Comparison of ENCODE assay signal across 14 cellular contexts in the genomic region with DNA sequence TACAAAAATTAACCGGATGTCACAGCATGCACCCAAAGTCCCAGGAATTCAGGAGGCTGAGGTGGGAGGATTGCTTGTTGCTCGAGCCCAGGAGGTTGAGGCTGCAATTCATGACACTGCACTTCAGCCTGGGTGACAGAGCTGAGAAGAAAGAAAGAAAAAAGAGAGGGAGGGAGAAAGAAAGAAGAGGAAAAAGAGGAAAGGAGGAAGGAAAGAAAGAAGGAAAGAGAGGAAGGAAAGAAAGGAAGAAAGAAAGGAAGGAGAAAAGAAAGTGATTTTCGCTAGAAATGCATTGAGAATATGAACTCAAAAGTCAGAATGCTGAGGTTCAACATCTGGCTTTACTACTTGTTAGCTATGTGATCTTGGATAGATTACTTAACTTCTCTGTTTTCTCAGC. TPM values are rescaled to one million over a fixed set of nuclear protein-coding genes. Genes with fewer than 3 reads are reported as not detected.
DNase-seq lines count a peak whose midpoint lies in the region; ATAC-seq and TF ChIP-seq lines count a peak whose summit lies in the region.
"Had no signal": no experiment of that assay in that cellular context is flagged by ENCODE, and none has a peak within 500 bp of the region (broad histone marks: within the 10 kb centered on the region; RNA-seq: fewer than 3 reads in every experiment).

No MANE protein-coding gene starts in this region.

- peaks cover 11% of the 10 kb centered on the region for H3F3A ChIP-seq in DOHH2 (ENCODE audit: control insufficient read depth, insufficient read depth)

- peaks cover 76% of the 10 kb centered on the region for H3K4me1 ChIP-seq in CD4-positive, CD25-positive, alpha-beta regulatory T cell (ENCODE audit: control insufficient read depth, insufficient read depth, low read length, poor library complexity, severe bottlenecking)
- H3K4me1 ChIP-seq in DOHH2 (ENCODE audit: control insufficient read depth, low read length): peaks cover 91% of the 10 kb centered on the region
- peaks cover 7 to 34% of the 10 kb centered on the region in 2 donors for H3K4me1 ChIP-seq in ascending aorta
- H3K4me1 ChIP-seq in prostate gland (replicated peaks): peaks cover 12% of the 10 kb centered on the region

- DNase-seq in CD4-positive, CD25-positive, alpha-beta regulatory T cell: no peak
- DNase-seq in ascending aorta (ENCODE audit: low spot score in 2 of 2): no peak
- DNase-seq in nephron progenitor cell: no peak
- DNase-seq in prostate gland (ENCODE audit: low spot score): no peak
- DNase-seq: activated CD4-positive, CD25-positive, alpha-beta regulatory T cell treated with anti-CD3 and anti-CD28 coated beads, Interleukin-2, amount 50 U/mL, for 72 hours; activated naive CD8-positive, alpha-beta T cell treated with anti-CD3 and anti-CD28 coated beads, Interleukin-2, amount 10 ng/mL, durations not matched to agents 7 days and 5 days; DMS79; heart left ventricle; NCI-H1092; T-helper 2 cell had no signal

- intact Hi-C loops in ascending aorta (cut with DNase I) (loop anchor here (10.0 kb wide), 3 partner anchors 194 to 1954 kb away; a partner anchor contains a TSS), prostate gland (cut with DNase I) (no loop called here)

- no peak for TF ChIP-seq POLR2A in prostate gland (IDR thresholded peaks at IDR 0.05)

- no peaks in the 10 kb centered on the region for H3K9me3 Mint-ChIP-seq in CD4-positive, CD25-positive, alpha-beta regulatory T cell
- peaks cover 16% of the 10 kb centered on the region for H3K9me3 Mint-ChIP-seq in nephron progenitor cell
- H3K9me3 Mint-ChIP-seq: activated naive CD8-positive, alpha-beta T cell treated with anti-CD3 and anti-CD28 coated beads, Interleukin-2, amount 10 ng/mL, durations not matched to agents 7 days and 5 days had no signal

- H3K4me2 ChIP-seq in DOHH2 (ENCODE audit: low read length): peak overlapping the region; percentile 56

- H3K27ac ChIP-seq in CD4-positive, CD25-positive, alpha-beta regulatory T cell (ENCODE audit: insufficient read depth, low read length, poor library complexity, severe bottlenecking): no peak overlapping the region
- H3K27ac ChIP-seq in DOHH2 (ENCODE audit: low read depth, low read length): no peak overlapping the region; the same call in 1 of the 2 replicates
- peak overlapping the region; percentile 42 to 78 for H3K27ac ChIP-seq in ascending aorta
- H3K27ac ChIP-seq in prostate gland: peak overlapping the region in 1 of 2 donors; percentile 14
- H3K27ac ChIP-seq: suprapubic skin had no signal

- H3K79me2 ChIP-seq in DOHH2 (ENCODE audit: control insufficient read depth, low read length): peaks cover 100% of the 10 kb centered on the region

- 90% methylated on average over 3 of the region's 3 CpGs for WGBS in prostate gland

- no peaks in the 10 kb centered on the region for H3K9me3 ChIP-seq in CD4-positive, CD25-positive, alpha-beta regulatory T cell (ENCODE audit: control insufficient read depth in 2 of 2, low read length in 2 of 2)
- H3K9me3 ChIP-seq in DOHH2 (ENCODE audit: control insufficient read depth, insufficient read depth, low read length) (no peaks in the 10 kb centered on the region), ascending aorta (no peaks in the 10 kb centered on the region), prostate gland (no peaks in the 10 kb centered on the region)
- H3K9me3 ChIP-seq: heart left ventricle, suprapubic skin had no signal

- TF ChIP-seq CTCF in DOHH2 (IDR thresholded peaks at IDR 0.05; ENCODE audit: low read depth, low read length, poor library complexity, severe bottlenecking): no peak
- TF ChIP-seq CTCF in ascending aorta (IDR thresholded peaks at IDR 0.05): no peak
- no peak for TF ChIP-seq CTCF in nephron progenitor cell (IDR thresholded peaks at IDR 0.05)
- TF ChIP-seq CTCF in prostate gland (IDR thresholded peaks at IDR 0.05): no peak

- H3K27ac Mint-ChIP-seq in CD4-positive, CD25-positive, alpha-beta regulatory T cell: peak overlapping the region in 2 of 3 donors; percentile 42 to 79
- peak overlapping the region; percentile 43 for H3K27ac Mint-ChIP-seq in nephron progenitor cell
- H3K27ac Mint-ChIP-seq: activated naive CD8-positive, alpha-beta T cell treated with anti-CD3 and anti-CD28 coated beads, Interleukin-2, amount 10 ng/mL, durations not matched to agents 7 days and 5 days had no signal

- H3K9me2 ChIP-seq in DOHH2 (replicated peaks; ENCODE audit: control insufficient read depth, low read length): no peaks in the 10 kb centered on the region

- H3K4me3 ChIP-seq in CD4-positive, CD25-positive, alpha-beta regulatory T cell (ENCODE audit: low read depth, low read length): no peak overlapping the region
- H3K4me3 ChIP-seq in DOHH2 (ENCODE audit: low read length) (peak overlapping the region; percentile 26), ascending aorta (no peak overlapping the region), prostate gland (no peak overlapping the region)
- H3K4me3 ChIP-seq: heart left ventricle, suprapubic skin had no signal

- H3K27me3 Mint-ChIP-seq in CD4-positive, CD25-positive, alpha-beta regulatory T cell: no peaks in the 10 kb centered on the region
- H3K27me3 Mint-ChIP-seq in nephron progenitor cell (ENCODE audit: low read depth, poor library complexity): peaks cover 3% of the 10 kb centered on the region
- H3K27me3 Mint-ChIP-seq: activated naive CD8-positive, alpha-beta T cell treated with anti-CD3 and anti-CD28 coated beads, Interleukin-2, amount 10 ng/mL, durations not matched to agents 7 days and 5 days had no signal

- H3K4me1 Mint-ChIP-seq in CD4-positive, CD25-positive, alpha-beta regulatory T cell: peaks cover 52 to 95% (median 84%) of the 10 kb centered on the region in 4 donors
- peaks cover 63% of the 10 kb centered on the region for H3K4me1 Mint-ChIP-seq in nephron progenitor cell

- peaks cover 59% of the 10 kb centered on the region for H4K20me1 ChIP-seq in DOHH2 (ENCODE audit: control insufficient read depth, insufficient read depth, low read depth, low read length)

- no peaks in the 10 kb centered on the region for H3K27me3 ChIP-seq in CD4-positive, CD25-positive, alpha-beta regulatory T cell (ENCODE audit: control insufficient read depth, insufficient read depth, low read length)
- no peaks in the 10 kb centered on the region for H3K27me3 ChIP-seq in DOHH2 (ENCODE audit: control insufficient read depth, low read length)
- H3K27me3 ChIP-seq in ascending aorta: no peaks in the 10 kb centered on the region
- no peaks in the 10 kb centered on the region for H3K27me3 ChIP-seq in prostate gland (replicated peaks; ENCODE audit: insufficient read depth)
- H3K27me3 ChIP-seq: heart left ventricle, suprapubic skin had no signal

- H3K36me3 ChIP-seq in CD4-positive, CD25-positive, alpha-beta regulatory T cell (ENCODE audit: control insufficient read depth, insufficient read depth, low read length): no peaks in the 10 kb centered on the region
- H3K36me3 ChIP-seq in DOHH2 (ENCODE audit: control insufficient read depth, low read length) (peaks cover 27% of the 10 kb centered on the region), ascending aorta (no peaks in the 10 kb centered on the region), prostate gland (no peaks in the 10 kb centered on the region)
- H3K36me3 ChIP-seq: heart left ventricle, suprapubic skin had no signal

- peak overlapping the region in 2 of 4 donors; percentile 55 to 71 for H3K4me3 Mint-ChIP-seq in CD4-positive, CD25-positive, alpha-beta regulatory T cell
- H3K4me3 Mint-ChIP-seq in nephron progenitor cell: no peak overlapping the region
- H3K4me3 Mint-ChIP-seq: activated naive CD8-positive, alpha-beta T cell treated with anti-CD3 and anti-CD28 coated beads, Interleukin-2, amount 10 ng/mL, durations not matched to agents 7 days and 5 days had no signal

- no peak for ATAC-seq in CD4-positive, CD25-positive, alpha-beta regulatory T cell (ENCODE audit: low read depth in 2 of 2)
- ATAC-seq in GM21825 (IDR thresholded peaks at IDR 0.05; ENCODE audit: unreplicated experiment) (no peak), HG02870 (IDR thresholded peaks at IDR 0.05; ENCODE audit: unreplicated experiment) (no peak)

- H3K36me3 Mint-ChIP-seq in CD4-positive, CD25-positive, alpha-beta regulatory T cell: peaks cover 14% of the 10 kb centered on the region
- H3K36me3 Mint-ChIP-seq in nephron progenitor cell (ENCODE audit: low read depth): peaks cover 92% of the 10 kb centered on the region

RNA-seq across cellular contexts. Expression of a gene that starts 6.6 kb away (rescaled TPM):
- total RNA-seq in CD4-positive, CD25-positive, alpha-beta regulatory T cell: 99.4 TPM
- polyA plus RNA-seq in CD4-positive, CD25-positive, alpha-beta regulatory T cell: 10 to 100 TPM; 35.1 to 52.9 (median 39.9) TPM
- 24.4 TPM for total RNA-seq in ascending aorta
- total RNA-seq in prostate gland: 10 to 100 TPM; 71.5 to 99.5 TPM

Comparison
In these comparisons a context has a peak if more than half of its experiments do, and no peak if none do; other contexts are left out.
1. H3K27ac ChIP-seq: peak in ascending aorta (2 of 2); none in CD4-positive, CD25-positive, alpha-beta regulatory T cell (single experiment) and DOHH2 (single experiment).